ENCODE assay signal across 19 cellular contexts in the genomic region with DNA sequence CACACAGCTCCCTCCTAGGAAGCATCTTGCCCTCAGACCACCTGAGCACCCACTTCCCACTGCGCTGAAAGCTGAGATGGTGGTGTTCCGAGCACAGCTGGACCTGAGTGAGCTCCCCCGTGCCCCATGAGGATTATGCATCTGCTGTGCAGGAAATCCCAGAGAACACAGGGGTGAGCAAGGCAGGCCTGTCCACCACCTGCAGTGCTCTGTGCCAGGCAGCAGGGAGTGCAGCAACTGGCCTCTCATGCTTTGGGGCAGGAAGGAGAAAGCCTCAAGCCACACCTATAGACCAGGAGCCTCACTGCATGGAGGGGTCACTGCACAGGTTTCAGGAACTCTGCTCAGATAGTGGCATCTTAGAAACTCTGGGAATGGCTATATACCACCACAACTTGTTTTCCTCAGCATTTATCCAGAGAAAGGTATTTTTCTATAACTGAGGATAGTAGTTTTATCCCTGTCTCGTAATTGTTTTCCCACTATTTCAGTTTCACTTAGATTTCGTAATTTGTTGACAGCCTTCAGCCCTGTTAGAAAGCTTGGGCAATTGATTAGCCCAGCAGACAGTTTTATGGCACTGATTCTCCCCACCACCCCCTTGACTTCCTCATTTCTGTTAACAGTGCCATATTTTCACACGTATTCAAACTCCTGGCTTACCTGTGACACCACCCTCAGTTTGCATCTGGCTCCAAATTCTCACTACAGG.
A peak's percentile ranks its signal among the peaks of the same experiment; 100 is the strongest.
DNase-seq lines count a peak whose midpoint lies in the region; ATAC-seq and TF ChIP-seq lines count a peak whose summit lies in the region.
"Had no signal": no experiment of that assay in that cellular context is flagged by ENCODE, and none has a peak within 500 bp of the region (broad histone marks: within the 10 kb centered on the region; RNA-seq: fewer than 3 reads in every experiment).

No MANE protein-coding gene starts in this region.

- H3K27me3 ChIP-seq in RWPE2 (ENCODE audit: insufficient read depth, poor library complexity, severe bottlenecking): no peaks in the 10 kb centered on the region
- H3K27me3 ChIP-seq in right cardiac atrium (ENCODE audit: control insufficient read depth, insufficient read depth): no peaks in the 10 kb centered on the region
- no peaks in the 10 kb centered on the region for H3K27me3 ChIP-seq in upper lobe of right lung
- no peaks in the 10 kb centered on the region for H3K27me3 ChIP-seq in endodermal cell (ENCODE audit: control insufficient read depth, insufficient read depth, low read length, poor library complexity, severe bottlenecking)
- H3K27me3 ChIP-seq: gastrocnemius medialis, neutrophil had no signal

- no peaks in the 10 kb centered on the region for H3K9me3 Mint-ChIP-seq in natural killer cell treated with Interleukin-12 subunit alpha and Interleukin-12 subunit beta and Interleukin-15 and Interleukin-18, amount 100 ng/mL, for 72 hours
- no peaks in the 10 kb centered on the region for H3K9me3 Mint-ChIP-seq in natural killer cell
- H3K9me3 Mint-ChIP-seq in endodermal cell: no peaks in the 10 kb centered on the region
- H3K9me3 Mint-ChIP-seq: activated CD4-positive, alpha-beta memory T cell treated with anti-CD3 and anti-CD28 coated beads, Interleukin-2, amount 10 ng/mL, durations not matched to agents 7 days and 5 days; activated T-cell treated with anti-CD3 and anti-CD28 coated beads, Interleukin-2, amount 50 U/mL, for 4 hours; CD8-positive, alpha-beta T cell; stimulated activated naive CD8-positive, alpha-beta T cell treated with anti-CD3 and anti-CD28 coated beads, Interleukin-15, amount 100 ng/mL, for 72 hours had no signal

- H3K36me3 ChIP-seq in RWPE2 (ENCODE audit: low read depth) (no peaks in the 10 kb centered on the region; the same call in 1 of the 2 replicates), upper lobe of right lung (no peaks in the 10 kb centered on the region), endodermal cell (ENCODE audit: control insufficient read depth, insufficient read depth, low read length) (peaks cover 3% of the 10 kb centered on the region)
- H3K36me3 ChIP-seq: gastrocnemius medialis had no signal

- H3K36me3 Mint-ChIP-seq in natural killer cell treated with Interleukin-12 subunit alpha and Interleukin-12 subunit beta and Interleukin-15 and Interleukin-18, amount 100 ng/mL, for 72 hours: no peaks in the 10 kb centered on the region
- H3K36me3 Mint-ChIP-seq in natural killer cell (no peaks in the 10 kb centered on the region), endodermal cell (ENCODE audit: low read depth) (peaks cover 1% of the 10 kb centered on the region)
- H3K36me3 Mint-ChIP-seq: activated naive CD8-positive, alpha-beta T cell; CD8-positive, alpha-beta T cell had no signal

- no peaks in the 10 kb centered on the region for H3K4me1 Mint-ChIP-seq in natural killer cell treated with Interleukin-12 subunit alpha and Interleukin-12 subunit beta and Interleukin-15 and Interleukin-18, amount 100 ng/mL, for 72 hours (ENCODE audit: low read depth in 2 of 2)
- H3K4me1 Mint-ChIP-seq in natural killer cell (no peaks in the 10 kb centered on the region), endodermal cell (no peaks in the 10 kb centered on the region)
- H3K4me1 Mint-ChIP-seq: activated CD4-positive, alpha-beta memory T cell treated with anti-CD3 and anti-CD28 coated beads, Interleukin-2, amount 10 ng/mL, durations not matched to agents 7 days and 5 days; stimulated activated naive CD8-positive, alpha-beta T cell treated with anti-CD3 and anti-CD28 coated beads, Interleukin-15, amount 100 ng/mL, for 72 hours had no signal

- DNase-seq in natural killer cell treated with Interleukin-12 subunit alpha and Interleukin-12 subunit beta and Interleukin-15 and Interleukin-18, amount 100 ng/mL, for 72 hours (ENCODE audit: low spot score): no peak
- no peak for DNase-seq in natural killer cell
- no peak for DNase-seq in RWPE2 (ENCODE audit: low spot score)
- DNase-seq in right cardiac atrium: no peak
- no peak for DNase-seq in upper lobe of right lung
- DNase-seq in NK-92 treated with Interleukin-12 subunit alpha and Interleukin-12 subunit beta, amount 100 ng/mL, for 24 hours (lab: John Stamatoyannopoulos, UW): no peak
- no peak for DNase-seq in GDM1 (lab: John Stamatoyannopoulos, UW)
- DNase-seq in endodermal cell: no peak
- DNase-seq: activated CD4-positive, alpha-beta memory T cell treated with anti-CD3 and anti-CD28 coated beads, Interleukin-2, amount 10 ng/mL, durations not matched to agents 7 days and 5 days; activated T-cell treated with anti-CD3 and anti-CD28 coated beads, Interleukin-2, amount 50 U/mL, for 4 hours; CD8-positive, alpha-beta T cell; gastrocnemius medialis; midbrain; NCI-H146; SHP77; stimulated activated naive CD8-positive, alpha-beta T cell treated with anti-CD3 and anti-CD28 coated beads, Interleukin-15, amount 100 ng/mL, for 72 hours; T-helper 1 cell had no signal

- H3K9me3 ChIP-seq in RWPE2 (ENCODE audit: severe bottlenecking) (no peaks in the 10 kb centered on the region), right cardiac atrium (ENCODE audit: control insufficient read depth, low read length) (no peaks in the 10 kb centered on the region), upper lobe of right lung (no peaks in the 10 kb centered on the region), endodermal cell (ENCODE audit: control insufficient read depth, low read length) (no peaks in the 10 kb centered on the region)
- H3K9me3 ChIP-seq: gastrocnemius medialis, neutrophil had no signal

- H3K4me3 ChIP-seq in RWPE2 (ENCODE audit: severe bottlenecking) (no peak overlapping the region), right cardiac atrium (ENCODE audit: low read length) (no peak overlapping the region), upper lobe of right lung (no peak overlapping the region), endodermal cell (ENCODE audit: low read length) (no peak overlapping the region)
- H3K4me3 ChIP-seq: gastrocnemius medialis had no signal

- no peak overlapping the region for H3K9ac ChIP-seq in endodermal cell (ENCODE audit: extremely low read depth, low read length, poor library complexity, severe bottlenecking)

- TF ChIP-seq CTCF in natural killer cell (IDR thresholded peaks at IDR 0.05) (no peak), RWPE2 (IDR thresholded peaks at IDR 0.05; ENCODE audit: poor library complexity, severe bottlenecking) (no peak), upper lobe of right lung (IDR thresholded peaks at IDR 0.05) (no peak), endodermal cell (conservative IDR thresholded peaks at IDR 0.05) (no peak)

- no peak overlapping the region for H3K4me3 Mint-ChIP-seq in natural killer cell treated with Interleukin-12 subunit alpha and Interleukin-12 subunit beta and Interleukin-15 and Interleukin-18, amount 100 ng/mL, for 72 hours
- H3K4me3 Mint-ChIP-seq in natural killer cell (no peak overlapping the region), endodermal cell (no peak overlapping the region)
- H3K4me3 Mint-ChIP-seq: activated CD4-positive, alpha-beta memory T cell treated with anti-CD3 and anti-CD28 coated beads, Interleukin-2, amount 10 ng/mL, durations not matched to agents 7 days and 5 days; activated naive CD8-positive, alpha-beta T cell; activated T-cell treated with anti-CD3 and anti-CD28 coated beads, Interleukin-2, amount 50 U/mL, for 4 hours; CD8-positive, alpha-beta T cell; stimulated activated naive CD8-positive, alpha-beta T cell treated with anti-CD3 and anti-CD28 coated beads, Interleukin-15, amount 100 ng/mL, for 72 hours had no signal

- peak; percentile 27 to 54 for ATAC-seq in natural killer cell treated with Interleukin-12 subunit alpha and Interleukin-12 subunit beta and Interleukin-15 and Interleukin-18, amount 100 ng/mL, for 72 hours
- ATAC-seq in natural killer cell (no peak), RWPE2 (ENCODE audit: low read depth) (0 out of 3 replicates have a peak, but pooled peaks have one; percentile 31), right cardiac atrium (peak; percentile 30 to 43), upper lobe of right lung (peak; percentile 43)
- ATAC-seq: activated T-cell treated with anti-CD3 and anti-CD28 coated beads, Interleukin-2, amount 50 U/mL, for 4 hours; CD8-positive, alpha-beta T cell; gastrocnemius medialis; stimulated activated naive CD8-positive, alpha-beta T cell treated with anti-CD3 and anti-CD28 coated beads, Interleukin-15, amount 100 ng/mL, for 72 hours had no signal

- intact Hi-C loops in natural killer cell (cut with micrococcal nuclease) (no loop called here), right cardiac atrium (cut with DNase I) (no loop called here), upper lobe of right lung (cut with DNase I) (no loop called here)

- H3K27ac Mint-ChIP-seq in natural killer cell treated with Interleukin-12 subunit alpha and Interleukin-12 subunit beta and Interleukin-15 and Interleukin-18, amount 100 ng/mL, for 72 hours: no peak overlapping the region
- H3K27ac Mint-ChIP-seq in natural killer cell: no peak overlapping the region
- no peak overlapping the region for H3K27ac Mint-ChIP-seq in endodermal cell
- H3K27ac Mint-ChIP-seq: activated CD4-positive, alpha-beta memory T cell treated with anti-CD3 and anti-CD28 coated beads, Interleukin-2, amount 10 ng/mL, durations not matched to agents 7 days and 5 days; activated naive CD8-positive, alpha-beta T cell; CD8-positive, alpha-beta T cell had no signal

- H3K4me1 ChIP-seq in RWPE2 (ENCODE audit: insufficient read depth, poor library complexity, severe bottlenecking): no peaks in the 10 kb centered on the region
- H3K4me1 ChIP-seq in right cardiac atrium (ENCODE audit: control insufficient read depth, insufficient read depth, low read length): peaks cover 6% of the 10 kb centered on the region
- H3K4me1 ChIP-seq in upper lobe of right lung: no peaks in the 10 kb centered on the region
- no peaks in the 10 kb centered on the region for H3K4me1 ChIP-seq in endodermal cell (ENCODE audit: control insufficient read depth, insufficient read depth, low read length)
- H3K4me1 ChIP-seq: gastrocnemius medialis had no signal

- H3K27ac ChIP-seq in RWPE2 (ENCODE audit: poor library complexity, severe bottlenecking): no peak overlapping the region
- H3K27ac ChIP-seq in right cardiac atrium (ENCODE audit: low read length): peak overlapping the region; percentile 82
- H3K27ac ChIP-seq in upper lobe of right lung: no peak overlapping the region
- H3K27ac ChIP-seq in endodermal cell (ENCODE audit: low read depth, low read length): no peak overlapping the region
- H3K27ac ChIP-seq: gastrocnemius medialis, neutrophil had no signal

- H3K27me3 Mint-ChIP-seq in natural killer cell treated with Interleukin-12 subunit alpha and Interleukin-12 subunit beta and Interleukin-15 and Interleukin-18, amount 100 ng/mL, for 72 hours: no peaks in the 10 kb centered on the region
- H3K27me3 Mint-ChIP-seq in natural killer cell (ENCODE audit: low read depth in 2 of 2) (no peaks in the 10 kb centered on the region), endodermal cell (ENCODE audit: insufficient read depth) (no peaks in the 10 kb centered on the region)
- H3K27me3 Mint-ChIP-seq: activated CD4-positive, alpha-beta memory T cell treated with anti-CD3 and anti-CD28 coated beads, Interleukin-2, amount 10 ng/mL, durations not matched to agents 7 days and 5 days; activated naive CD8-positive, alpha-beta T cell; stimulated activated naive CD8-positive, alpha-beta T cell treated with anti-CD3 and anti-CD28 coated beads, Interleukin-15, amount 100 ng/mL, for 72 hours had no signal

- WGBS in right cardiac atrium: 86% methylated on average over 6 of the region's 6 CpGs
- 85 to 92% methylated on average over 2 to 6 of the region's 6 CpGs for WGBS in endodermal cell (ENCODE audit: insufficient coverage in 1 of 2, insufficient read length in 1 of 2), 2 experiments

Comparison
In these comparisons a context has a peak if more than half of its experiments do, and no peak if none do; other contexts are left out.
1. ATAC-seq: peak in natural killer cell treated with Interleukin-12 subunit alpha and Interleukin-12 subunit beta and Interleukin-15 and Interleukin-18, amount 100 ng/mL, for 72 hours (2 of 2), RWPE2 (single experiment), right cardiac atrium (2 of 2) and upper lobe of right lung (single experiment); none in natural killer cell (0 of 3).